ENCODE assay signal across 2 cellular contexts in the genomic region with DNA sequence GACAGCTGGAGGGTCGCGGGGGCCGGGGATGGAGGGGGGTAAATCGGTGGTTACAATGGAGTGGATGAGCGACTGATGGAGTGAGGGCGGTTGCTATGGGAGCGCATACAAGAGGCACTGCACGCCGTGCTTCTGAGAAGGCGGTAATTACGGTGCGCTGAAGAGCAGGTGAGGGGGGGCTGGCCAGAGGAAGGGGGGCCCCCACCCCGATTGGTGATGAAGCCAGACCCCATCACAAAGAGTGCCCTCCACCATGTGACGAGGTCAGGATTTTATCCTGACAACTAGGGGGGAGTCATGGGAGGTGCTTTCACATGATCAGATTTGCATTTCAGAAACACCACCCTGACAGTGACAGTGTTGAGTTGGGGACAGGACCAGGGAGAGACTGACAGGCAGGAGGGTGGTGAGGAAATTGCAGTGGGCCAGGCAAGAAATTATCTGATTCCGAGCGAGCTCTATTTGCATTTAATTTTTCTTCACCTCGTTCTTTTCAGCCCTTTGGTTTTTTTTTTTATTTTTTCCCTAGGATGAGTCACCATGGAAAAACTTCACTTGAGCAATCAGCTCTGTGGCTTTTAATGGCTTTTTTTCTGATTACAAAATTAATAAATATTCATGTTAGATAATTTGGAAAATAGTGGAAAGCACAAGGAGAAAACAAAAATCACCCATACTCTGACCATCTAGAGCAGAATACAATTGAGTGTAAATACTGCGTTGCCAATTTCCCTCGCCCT.
TF ChIP-seq lines count a peak whose summit lies in the region.

No MANE protein-coding gene starts in this region.

TF ChIP-seq in liver, 16 proteins besides CTCF, POLR2A, EP300 and RAD21:
- TF ChIP-seq FOXA1 (IDR thresholded peaks at IDR 0.05) (no peak), JUND (IDR thresholded peaks at IDR 0.05) (peak; percentile 79 to 87), ATF3 (IDR thresholded peaks at IDR 0.05) (no peak), MAX (IDR thresholded peaks at IDR 0.05) (no peak), HNF4G (IDR thresholded peaks at IDR 0.05) (no peak), TAF1 (conservative IDR thresholded peaks at IDR 0.05) (no peak), YY1 (IDR thresholded peaks at IDR 0.05) (no peak), SP1 (IDR thresholded peaks at IDR 0.05) (no peak)

TF ChIP-seq in HepG2, 621 proteins besides CTCF, POLR2A, EP300 and RAD21:
- TF ChIP-seq RFX3 (CRISPR knock-in tag; IDR thresholded peaks at IDR 0.05) = no peak
- TF ChIP-seq, protein P1, sequence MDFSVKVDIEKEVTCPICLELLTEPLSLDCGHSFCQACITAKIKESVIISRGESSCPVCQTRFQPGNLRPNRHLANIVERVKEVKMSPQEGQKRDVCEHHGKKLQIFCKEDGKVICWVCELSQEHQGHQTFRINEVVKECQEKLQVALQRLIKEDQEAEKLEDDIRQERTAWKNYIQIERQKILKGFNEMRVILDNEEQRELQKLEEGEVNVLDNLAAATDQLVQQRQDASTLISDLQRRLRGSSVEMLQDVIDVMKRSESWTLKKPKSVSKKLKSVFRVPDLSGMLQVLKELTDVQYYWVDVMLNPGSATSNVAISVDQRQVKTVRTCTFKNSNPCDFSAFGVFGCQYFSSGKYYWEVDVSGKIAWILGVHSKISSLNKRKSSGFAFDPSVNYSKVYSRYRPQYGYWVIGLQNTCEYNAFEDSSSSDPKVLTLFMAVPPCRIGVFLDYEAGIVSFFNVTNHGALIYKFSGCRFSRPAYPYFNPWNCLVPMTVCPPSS (IDR thresholded peaks at IDR 0.05) = no peak
- no peak for TF ChIP-seq ZBTB42 (CRISPR knock-in tag; IDR thresholded peaks at IDR 0.05)
- TF ChIP-seq GFI1 (CRISPR knock-in tag; IDR thresholded peaks at IDR 0.05; ENCODE audit: borderline replicate concordance) = no peak
- TF ChIP-seq ZNF83 (CRISPR knock-in tag; IDR thresholded peaks at IDR 0.05; ENCODE audit: borderline replicate concordance) = no peak
- TF ChIP-seq HNRNPLL (IDR thresholded peaks at IDR 0.05; ENCODE audit: low read depth, low read length, poor library complexity, severe bottlenecking) = no peak
- no peak for TF ChIP-seq HMGA1 (CRISPR knock-in tag; conservative IDR thresholded peaks at IDR 0.05)
- TF ChIP-seq ISL2 (CRISPR knock-in tag; IDR thresholded peaks at IDR 0.05) = no peak
- TF ChIP-seq CCDC6 (CRISPR knock-in tag; IDR thresholded peaks at IDR 0.05) = no peak
- TF ChIP-seq ERF (CRISPR knock-in tag; IDR thresholded peaks at IDR 0.05) = no peak
- no peak for TF ChIP-seq MYC (CRISPR knock-in tag; IDR thresholded peaks at IDR 0.05; ENCODE audit: borderline replicate concordance)
- TF ChIP-seq RCOR2 (CRISPR knock-in tag; IDR thresholded peaks at IDR 0.05) = no peak
- no peak for TF ChIP-seq ZNF569 (CRISPR knock-in tag; IDR thresholded peaks at IDR 0.05; ENCODE audit: borderline replicate concordance)
- no peak for TF ChIP-seq ZBTB46 (CRISPR knock-in tag; IDR thresholded peaks at IDR 0.05; ENCODE audit: borderline replicate concordance)
- TF ChIP-seq MIXL1 (CRISPR knock-in tag; IDR thresholded peaks at IDR 0.05) = no peak
